ENCODE assay signal across 8 cellular contexts in genomic region chr4:119025440-119025839, GRCh38.
DNase-seq lines count a peak whose midpoint lies in the region; ATAC-seq and TF ChIP-seq lines count a peak whose summit lies in the region.

No MANE protein-coding gene starts in this region.

- H3K27me3 ChIP-seq in SK-N-SH (ENCODE audit: insufficient read depth), result no peaks in the 10 kb centered on the region
- no peaks in the 10 kb centered on the region for H3K27me3 ChIP-seq in sigmoid colon

- H3K27ac Mint-ChIP-seq in endothelial cell (ENCODE audit: unreplicated experiment), result no peak overlapping the region
- no peak overlapping the region for H3K27ac Mint-ChIP-seq in immature natural killer cell

- intact Hi-C loops in sigmoid colon (cut with DNase I), result loop anchor here (5.0 kb wide), 2 partner anchors 133 to 263 kb away; no protein-coding TSS in a partner anchor

- H3K9me2 ChIP-seq in SK-N-SH, result peaks cover 4% of the 10 kb centered on the region; the same call in 1 of the 2 replicates

- TF ChIP-seq CTCF in SK-N-SH (IDR thresholded peaks at IDR 0.05) (no peak), foreskin fibroblast (IDR thresholded peaks at IDR 0.05; ENCODE audit: low read depth, low read length) (no peak), sigmoid colon (IDR thresholded peaks at IDR 0.05) (no peak), endothelial cell (IDR thresholded peaks at IDR 0.05; ENCODE audit: unreplicated experiment) (no peak)

- POLR2A ChIA-PET in SK-N-SH (lab: Yijun Ruan, JAX), result no interaction called here

- TF ChIP-seq EP300 in SK-N-SH (IDR thresholded peaks at IDR 0.05; ENCODE audit: borderline replicate concordance in 1 of 2, low read depth in 1 of 2, low read length in 1 of 2), result no peak
- peak in 1 of 4 donors; percentile 51 for TF ChIP-seq EP300 in sigmoid colon (IDR thresholded peaks at IDR 0.05)

- no peaks in the 10 kb centered on the region for H3K9me3 Mint-ChIP-seq in endothelial cell (ENCODE audit: unreplicated experiment)
- H3K9me3 Mint-ChIP-seq in immature natural killer cell, result peaks cover 0 to 2% (median 0%) of the 10 kb centered on the region in 6 donors

- peaks cover 5% of the 10 kb centered on the region for H3K36me3 Mint-ChIP-seq in endothelial cell (ENCODE audit: low read depth, unreplicated experiment)
- peaks cover 0 to 4% (median 0%) of the 10 kb centered on the region in 3 donors for H3K36me3 Mint-ChIP-seq in immature natural killer cell

- peak; percentile 33 for DNase-seq in GM03348 (ENCODE audit: low spot score)
- DNase-seq in SK-N-SH, result no peak
- DNase-seq in foreskin fibroblast, result peak; percentile 51 to 86
- DNase-seq in sigmoid colon, result no peak
- DNase-seq in DMS153 (lab: John Stamatoyannopoulos, UW), result no peak
- DNase-seq in endothelial cell (ENCODE audit: low spot score), result no peak
- no peak for DNase-seq in immature natural killer cell

- no peaks in the 10 kb centered on the region for H3K4me1 Mint-ChIP-seq in endothelial cell (ENCODE audit: unreplicated experiment)
- H3K4me1 Mint-ChIP-seq in immature natural killer cell, result no peaks in the 10 kb centered on the region

- H3F3A ChIP-seq in SK-N-SH (replicated peaks; ENCODE audit: insufficient read depth), result peaks cover 11% of the 10 kb centered on the region

- TF ChIP-seq RAD21 in SK-N-SH (IDR thresholded peaks at IDR 0.05; ENCODE audit: low read length), result no peak

- peak overlapping the region; percentile 36; the same call in 1 of the 2 replicates for H3K4me2 ChIP-seq in SK-N-SH

- peaks cover 0 to 69% of the 10 kb centered on the region in 2 experiments for H3K36me3 ChIP-seq in SK-N-SH (replicated peaks in 1 of 2; ENCODE audit: control insufficient read depth in 1 of 2, insufficient read depth in 2 of 2, low read length in 1 of 2)
- H3K36me3 ChIP-seq in sigmoid colon, result peaks cover 3 to 20% (median 7%) of the 10 kb centered on the region in 4 donors

- H4K20me1 ChIP-seq in SK-N-SH (ENCODE audit: insufficient read depth), result no peaks in the 10 kb centered on the region

- no peak for TF ChIP-seq POLR2A in sigmoid colon (IDR thresholded peaks at IDR 0.05)

- peak overlapping the region; percentile 27; the same call in 1 of the 2 replicates for H3K9ac ChIP-seq in SK-N-SH

- H3K9me3 ChIP-seq in SK-N-SH (no peaks in the 10 kb centered on the region), sigmoid colon (no peaks in the 10 kb centered on the region)

- H2AFZ ChIP-seq in SK-N-SH (ENCODE audit: low read depth), result peak overlapping the region; percentile 84; the same call in 1 of the 2 replicates

- CTCF ChIA-PET in SK-N-SH (lab: Yijun Ruan, JAX), result interaction anchor here (1.8 to 1.9 kb wide), 2 partner anchors 16 to 17 kb away, joined by 8 to 10 read pairs; no protein-coding TSS in a partner anchor

- peak overlapping the region in 1 of 2 experiments; percentile 5; a peak in 1 of 4 replicates for H3K4me3 ChIP-seq in SK-N-SH (ENCODE audit: low read depth in 2 of 2, low read length in 1 of 2)
- H3K4me3 ChIP-seq in foreskin fibroblast (ENCODE audit: low read depth in 1 of 2, low read length in 2 of 2), result peak overlapping the region in 1 of 2 donors; percentile 0
- peak overlapping the region in 3 of 4 donors; percentile 6 to 55 (median 50) for H3K4me3 ChIP-seq in sigmoid colon

- no peaks in the 10 kb centered on the region for H3K79me2 ChIP-seq in SK-N-SH (ENCODE audit: insufficient read depth)

- no peak for ATAC-seq in HG02588 (IDR thresholded peaks at IDR 0.05; ENCODE audit: unreplicated experiment)

- H3K27ac ChIP-seq in SK-N-SH (ENCODE audit: low read depth in 2 of 2, low read length in 1 of 2) (peak overlapping the region; percentile 34 to 63; a peak in 3 of 4 replicates), sigmoid colon (peak overlapping the region; percentile 84 to 98 (median 94))

- H3K27me3 Mint-ChIP-seq in endothelial cell (ENCODE audit: unreplicated experiment), result peaks cover 5% of the 10 kb centered on the region
- H3K27me3 Mint-ChIP-seq in immature natural killer cell (ENCODE audit: low read depth in 3 of 3), result peaks cover 0 to 12% (median 0%) of the 10 kb centered on the region in 3 donors

- H3K4me1 ChIP-seq in SK-N-SH (ENCODE audit: control insufficient read depth in 1 of 2, insufficient read depth in 2 of 2, low read depth in 1 of 2, low read length in 1 of 2) (peaks cover 0 to 24% of the 10 kb centered on the region in 2 experiments; a peak in 3 of 4 replicates), sigmoid colon (peaks cover 0 to 39% (median 27%) of the 10 kb centered on the region in 4 donors)

- H3K4me3 Mint-ChIP-seq in endothelial cell (ENCODE audit: unreplicated experiment), result no peak overlapping the region
- H3K4me3 Mint-ChIP-seq in immature natural killer cell, result no peak overlapping the region

- 27% methylated on average over 3 of the region's 3 CpGs for WGBS in SK-N-SH (ENCODE audit: low lambda C conversion rate)
- 3 to 40% methylated on average over 3 of the region's 3 CpGs for WGBS in sigmoid colon, 2 donors

TF ChIP-seq in SK-N-SH, 30 proteins besides CTCF, POLR2A, EP300 and RAD21:
- TF ChIP-seq RFX5 (IDR thresholded peaks at IDR 0.05; ENCODE audit: low read length) (no peak), FOXJ3 (CRISPR knock-in tag; IDR thresholded peaks at IDR 0.05) (no peak), ELF1 (IDR thresholded peaks at IDR 0.05) (no peak), TAF1 (IDR thresholded peaks at IDR 0.05; ENCODE audit: borderline replicate concordance, low read depth, low read length) (no peak), CHD2 (IDR thresholded peaks at IDR 0.05; ENCODE audit: low read length, partially characterized antibody) (no peak), REST (IDR thresholded peaks at IDR 0.05; ENCODE audit: low read depth, low read length) (no peak), MXI1 (IDR thresholded peaks at IDR 0.05; ENCODE audit: low read depth, low read length) (no peak), POLR2AphosphoS5 (IDR thresholded peaks at IDR 0.05; ENCODE audit: low read depth, low read length) (no peak), PBX3 (IDR thresholded peaks at IDR 0.05) (no peak), MAX (IDR thresholded peaks at IDR 0.05; ENCODE audit: low read depth) (no peak), GATA2 (CRISPR knock-in tag; IDR thresholded peaks at IDR 0.05) (no peak), TCF12 (IDR thresholded peaks at IDR 0.05) (no peak), RCOR1 (IDR thresholded peaks at IDR 0.05; ENCODE audit: low read length) (no peak), SIN3A (IDR thresholded peaks at IDR 0.05; ENCODE audit: borderline replicate concordance, low read depth, low read length) (no peak), JUND (IDR thresholded peaks at IDR 0.05) (peak; percentile 44), FOSL2 (IDR thresholded peaks at IDR 0.05; ENCODE audit: borderline replicate concordance, low read depth) (peak; percentile 75), GABPA (IDR thresholded peaks at IDR 0.05; ENCODE audit: low read depth) (no peak)

Comparison
In these comparisons a context has a peak if more than half of its experiments do, and no peak if none do; other contexts are left out.
1. DNase-seq: peak in GM03348 (single experiment) and foreskin fibroblast (2 of 2); none in SK-N-SH (single experiment), sigmoid colon (single experiment), DMS153 (single experiment), endothelial cell (single experiment) and immature natural killer cell (0 of 3).